Comparison of ENCODE assay signal across 6 cellular contexts in genomic region chr9:33386998-33387397, GRCh38. TPM values are rescaled to one million over a fixed set of nuclear protein-coding genes. Genes with fewer than 3 reads are reported as not detected.
"Had no signal": no experiment of that assay in that cellular context is flagged by ENCODE, and none has a peak within 500 bp of the region (broad histone marks: within the 10 kb centered on the region; RNA-seq: fewer than 3 reads in every experiment).

No MANE protein-coding gene starts in this region.

RNA-seq across cellular contexts. Expression of gene AQP7, which starts 15.4 kb away (rescaled TPM):
- total RNA-seq: activated CD4-positive, alpha-beta T cell treated with anti-CD3 and anti-CD28 coated beads for 36 hours; activated CD8-positive, alpha-beta memory T cell treated with anti-CD3 and anti-CD28 coated beads, Interleukin-2, amount 10 ng/mL, durations not matched to agents 7 days and 5 days; activated CD8-positive, alpha-beta T cell treated with anti-CD3 and anti-CD28 coated beads, Interleukin-2, amount 10 ng/mL, durations not matched to agents 7 days and 5 days; activated naive CD8-positive, alpha-beta T cell treated with anti-CD3 and anti-CD28 coated beads, Interleukin-2, amount 10 ng/mL, durations not matched to agents 7 days and 5 days; activated T-helper 2 cell treated with anti-CD3 and anti-CD28 coated beads, Interferon-gamma antibody, Interleukin-2, Interleukin-4, amounts not matched to agents 10 μg/mL and 5 μg/mL and 100 μg/mL, durations not matched to agents 14 hours and 24 hours and 36 hours; bronchial epithelial cell had no signal
